ENCODE assay signal across 7 cellular contexts in the genomic region with DNA sequence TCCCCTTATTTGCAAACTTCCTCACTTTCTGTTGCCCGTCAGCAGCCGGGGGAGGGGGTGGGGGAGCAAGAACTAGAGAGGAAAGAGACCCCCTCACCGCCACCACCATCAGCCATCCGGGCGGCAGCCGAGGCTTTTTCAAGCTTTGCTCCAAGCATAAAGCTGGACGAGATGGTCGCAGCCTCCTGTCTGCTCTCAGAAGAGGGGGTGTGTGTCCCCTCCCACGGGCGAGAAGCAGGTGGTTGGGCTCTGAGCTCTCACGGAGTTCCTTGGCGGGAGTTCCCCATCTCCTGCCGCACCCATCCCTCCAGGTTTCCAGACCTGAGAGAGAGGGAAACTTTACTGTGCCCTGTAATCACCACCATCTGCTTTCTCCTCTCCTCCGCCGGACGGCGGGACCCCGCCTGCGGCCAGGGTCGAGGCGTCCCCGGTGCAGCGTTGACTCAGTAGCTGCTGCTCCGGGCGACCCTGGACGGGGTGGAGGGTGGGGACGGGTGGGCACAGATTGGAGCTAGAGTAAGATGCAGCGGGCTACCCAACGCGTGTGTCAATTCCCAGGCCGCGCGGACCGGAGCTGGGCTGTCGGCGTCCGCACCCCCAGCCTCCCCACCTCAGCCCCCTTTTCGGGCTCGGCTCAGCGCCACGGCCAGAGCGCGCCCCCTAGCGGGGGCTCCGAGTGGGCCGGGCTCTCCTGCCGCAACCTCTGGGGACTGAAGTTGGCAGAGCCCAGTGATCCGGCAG. TPM values are rescaled to one million over a fixed set of nuclear protein-coding genes. Genes with fewer than 3 reads are reported as not detected.
A peak's percentile ranks its signal among the peaks of the same experiment; 100 is the strongest.
DNase-seq lines count a peak whose midpoint lies in the region; ATAC-seq and TF ChIP-seq lines count a peak whose summit lies in the region.

No MANE protein-coding gene starts in this region.

- no peak overlapping the region for H3K9ac ChIP-seq in HCT116 (ENCODE audit: low read length)
- H3K9ac ChIP-seq in OCI-LY1 (ENCODE audit: low read length) = no peak overlapping the region; the same call in 1 of the 2 replicates

- no peaks in the 10 kb centered on the region for H3K9me3 ChIP-seq in HCT116 (ENCODE audit: control insufficient read depth in 1 of 2, insufficient read depth in 1 of 2, low read depth in 1 of 2, low read length in 2 of 2)
- no peaks in the 10 kb centered on the region for H3K9me3 ChIP-seq in OCI-LY1 (ENCODE audit: low read length)
- no peaks in the 10 kb centered on the region for H3K9me3 ChIP-seq in neutrophil

- no peaks in the 10 kb centered on the region for H3K36me3 ChIP-seq in HCT116 (ENCODE audit: control insufficient read depth in 1 of 2, insufficient read depth in 2 of 2, low read length in 2 of 2)
- H3K36me3 ChIP-seq in OCI-LY1 (ENCODE audit: insufficient read depth, low read length) = no peaks in the 10 kb centered on the region
- H3K36me3 ChIP-seq in neutrophil = no peaks in the 10 kb centered on the region

- ATAC-seq in HCT116 = peak; percentile 90

- no peaks in the 10 kb centered on the region for H3F3A ChIP-seq in OCI-LY1 (ENCODE audit: insufficient read depth, low read length)

- BruUV-seq in HCT116 (replicated peaks; lab: Mats Ljungman, UMichigan) = no TSS peak

- RAD21 ChIA-PET in HCT116 (lab: Charles Lee; ENCODE audit: low non-redundant PET in 1 of 2, low total read pairs in 2 of 2, uncharacterized antibody in 2 of 2, unreplicated experiment in 2 of 2) = no interaction called here

- H3K4me2 ChIP-seq in HCT116 (ENCODE audit: low read length) (peak overlapping the region; percentile 78), OCI-LY1 (ENCODE audit: low read length) (peak overlapping the region; percentile 69)

- CTCF ChIA-PET in HCT116 (lab: Charles Lee) = interaction anchor here (0.6 to 1.1 kb wide), 4 partner anchors 9 to 184 kb away, joined by 3 to 6 read pairs (median 4); no protein-coding TSS in a partner anchor

- TF ChIP-seq CTCF in GM12865 (IDR thresholded peaks at IDR 0.05; ENCODE audit: insufficient read depth, low read depth, low read length, missing control alignments) = peak; percentile 68
- TF ChIP-seq CTCF in HCT116 (IDR thresholded peaks at IDR 0.05 in 2 of 3, conservative IDR thresholded peaks at IDR 0.05 in 1 of 3; ENCODE audit: borderline replicate concordance in 1 of 3, insufficient read depth in 1 of 3, low read depth in 2 of 3, low read length in 2 of 3) = peak; percentile 41 to 81 (median 67); a peak in 5 of 6 replicates
- TF ChIP-seq CTCF in OCI-LY1 (IDR thresholded peaks at IDR 0.05; ENCODE audit: low read length) = peak; percentile 66
- TF ChIP-seq CTCF in neutrophil (IDR thresholded peaks at IDR 0.05) = peak; percentile 20

- H3K27me3 ChIP-seq in HCT116 (ENCODE audit: insufficient read depth, low read length) (no peaks in the 10 kb centered on the region), OCI-LY1 (ENCODE audit: insufficient read depth, low read length) (no peaks in the 10 kb centered on the region; the same call in 1 of the 2 replicates), neutrophil (peaks cover 100% of the 10 kb centered on the region)

- H4K20me1 ChIP-seq in HCT116 (ENCODE audit: insufficient read depth) (no peaks in the 10 kb centered on the region), OCI-LY1 (ENCODE audit: insufficient read depth, low read length) (no peaks in the 10 kb centered on the region)

- H3K27ac ChIP-seq in HCT116 (ENCODE audit: low read depth, low read length) (no peak overlapping the region), OCI-LY1 (ENCODE audit: low read depth, low read length, poor library complexity, severe bottlenecking) (no peak overlapping the region), neutrophil (no peak overlapping the region)

- H3K4me1 ChIP-seq in HCT116 (ENCODE audit: control insufficient read depth in 1 of 2, insufficient read depth in 2 of 2, low read length in 2 of 2) (peaks cover 3 to 14% of the 10 kb centered on the region in 2 experiments; a peak in 3 of 4 replicates), OCI-LY1 (ENCODE audit: insufficient read depth, low read length, severe bottlenecking) (peaks cover 10% of the 10 kb centered on the region), neutrophil (ENCODE audit: control insufficient read depth in 1 of 2, insufficient read depth in 1 of 2, low read depth in 1 of 2, low read length in 1 of 2) (peaks cover 2 to 5% of the 10 kb centered on the region in 2 experiments)

- H3K79me2 ChIP-seq in HCT116 (ENCODE audit: insufficient read depth, low read length) (no peaks in the 10 kb centered on the region), OCI-LY1 (ENCODE audit: insufficient read depth, low read length) (no peaks in the 10 kb centered on the region)

- intact Hi-C loops in HCT116 (cut with micrococcal nuclease) = loop anchor here (2.0 kb wide), 2 partner anchors 182 to 268 kb away; no protein-coding TSS in a partner anchor

- no peak for TF ChIP-seq POLR2A in HCT116 (IDR thresholded peaks at IDR 0.05; ENCODE audit: borderline replicate concordance, extremely low read depth, insufficient read depth, insufficient read length)

- POLR2A ChIA-PET in HCT116 (lab: Charles Lee) = no interaction called here

- no peak overlapping the region for H3K4me3 ChIP-seq in GM12865 (ENCODE audit: low read depth, low read length)
- H3K4me3 ChIP-seq in HCT116 (replicated peaks in 1 of 2; ENCODE audit: low read depth in 1 of 2, low read length in 2 of 2) = peak overlapping the region; percentile 40 to 54
- H3K4me3 ChIP-seq in OCI-LY1 (ENCODE audit: low read depth, low read length, poor library complexity, severe bottlenecking) = peak overlapping the region; percentile 54
- H3K4me3 ChIP-seq in neutrophil (ENCODE audit: low read depth in 1 of 2, low read length in 1 of 2) = peak overlapping the region in 1 of 2 experiments; percentile 21

- peak; percentile 23 for DNase-seq in GM12865 (ENCODE audit: low read depth)
- no peak for DNase-seq in HCT116 (ENCODE audit: low read depth, low spot score)
- DNase-seq in dermis blood vessel endothelial cell = peak; percentile 30
- no peak for DNase-seq in COR-L47 (lab: John Stamatoyannopoulos, UW)
- DNase-seq in dedifferentiated amniotic fluid mesenchymal stem cell (ENCODE audit: extremely low spot score) = no peak

- H3K9me2 ChIP-seq in HCT116 (ENCODE audit: insufficient read depth) = no peaks in the 10 kb centered on the region
- H3K9me2 ChIP-seq in OCI-LY1 (ENCODE audit: low read depth, low read length) = no peaks in the 10 kb centered on the region

- H2AFZ ChIP-seq in HCT116 (ENCODE audit: low read depth, low read length, poor library complexity, severe bottlenecking) (no peak overlapping the region), OCI-LY1 (ENCODE audit: low read length) (no peak overlapping the region)

- peak; percentile 63 for TF ChIP-seq RAD21 in HCT116 (IDR thresholded peaks at IDR 0.05; ENCODE audit: low read depth)

TF ChIP-seq in HCT116, 20 proteins besides CTCF, POLR2A, EP300 and RAD21 (continues in another document):
- TF ChIP-seq JUND (IDR thresholded peaks at IDR 0.05) = no peak
- TF ChIP-seq EZH2phosphoT487 (IDR thresholded peaks at IDR 0.05; ENCODE audit: borderline replicate concordance) = no peak
- TF ChIP-seq, protein P1, sequence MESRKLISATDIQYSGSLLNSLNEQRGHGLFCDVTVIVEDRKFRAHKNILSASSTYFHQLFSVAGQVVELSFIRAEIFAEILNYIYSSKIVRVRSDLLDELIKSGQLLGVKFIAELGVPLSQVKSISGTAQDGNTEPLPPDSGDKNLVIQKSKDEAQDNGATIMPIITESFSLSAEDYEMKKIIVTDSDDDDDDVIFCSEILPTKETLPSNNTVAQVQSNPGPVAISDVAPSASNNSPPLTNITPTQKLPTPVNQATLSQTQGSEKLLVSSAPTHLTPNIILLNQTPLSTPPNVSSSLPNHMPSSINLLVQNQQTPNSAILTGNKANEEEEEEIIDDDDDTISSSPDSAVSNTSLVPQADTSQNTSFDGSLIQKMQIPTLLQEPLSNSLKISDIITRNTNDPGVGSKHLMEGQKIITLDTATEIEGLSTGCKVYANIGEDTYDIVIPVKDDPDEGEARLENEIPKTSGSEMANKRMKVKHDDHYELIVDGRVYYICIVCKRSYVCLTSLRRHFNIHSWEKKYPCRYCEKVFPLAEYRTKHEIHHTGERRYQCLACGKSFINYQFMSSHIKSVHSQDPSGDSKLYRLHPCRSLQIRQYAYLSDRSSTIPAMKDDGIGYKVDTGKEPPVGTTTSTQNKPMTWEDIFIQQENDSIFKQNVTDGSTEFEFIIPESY (IDR thresholded peaks at IDR 0.05; ENCODE audit: extremely low read depth, insufficient replicate concordance, low read length) = no peak
- no peak for TF ChIP-seq EZH2 (IDR thresholded peaks at IDR 0.05)
- no peak for TF ChIP-seq EGR1 (IDR thresholded peaks at IDR 0.05; ENCODE audit: low read depth)
- TF ChIP-seq SIN3A (IDR thresholded peaks at IDR 0.05; ENCODE audit: low read depth) = no peak
- no peak for TF ChIP-seq REST (IDR thresholded peaks at IDR 0.05; ENCODE audit: low read depth)
- no peak for TF ChIP-seq CEBPB (IDR thresholded peaks at IDR 0.05; ENCODE audit: low read depth)
- TF ChIP-seq SRF (IDR thresholded peaks at IDR 0.05; ENCODE audit: low read depth) = no peak
- TF ChIP-seq SP1 (IDR thresholded peaks at IDR 0.05; ENCODE audit: low read depth) = no peak
- no peak for TF ChIP-seq ZFX (IDR thresholded peaks at IDR 0.05)

RNA-seq across cellular contexts. Expression of gene ARX, which starts 4.8 kb away (rescaled TPM):
- total RNA-seq in HCT116 (2021; ENCODE audit: unreplicated experiment) = 0.22 TPM
- polyA plus RNA-seq in HCT116 (2012) = 0.13 and 0.15 TPM in 2 replicates
- not detected in 2 replicates for total RNA-seq in dermis blood vessel endothelial cell

Comparison
In these comparisons a context has a peak if more than half of its experiments do, and no peak if none do; other contexts are left out.
1. DNase-seq: peak in GM12865 (single experiment) and dermis blood vessel endothelial cell (single experiment); none in HCT116 (single experiment), COR-L47 (single experiment) and dedifferentiated amniotic fluid mesenchymal stem cell (single experiment).
2. Peak in every context shown above with its lines, with median percentiles within 50 percentile points of each other: CTCF ChIP-seq.